17 cellular contexts compared by ENCODE assay signal in genomic region chr7:140260338-140260737, GRCh38.
DNase-seq lines count a peak whose midpoint lies in the region; ATAC-seq and TF ChIP-seq lines count a peak whose summit lies in the region.
"Had no signal": no experiment of that assay in that cellular context is flagged by ENCODE, and none has a peak within 500 bp of the region (broad histone marks: within the 10 kb centered on the region; RNA-seq: fewer than 3 reads in every experiment).

No MANE protein-coding gene starts in this region.

- no peak for ATAC-seq in psoas muscle
- ATAC-seq: activated T-cell treated with anti-CD3 and anti-CD28 coated beads, Interleukin-2, amount 50 U/mL, for 72 hours; HCT116; Panc1; WTC11 had no signal

- H3K9me3 ChIP-seq in left ventricle myocardium inferior (replicated peaks), result peaks cover 7% of the 10 kb centered on the region
- H3K9me3 ChIP-seq in psoas muscle, result no peaks in the 10 kb centered on the region
- H3K9me3 ChIP-seq: MG63, prostate gland had no signal

- H3K4me1 ChIP-seq in left ventricle myocardium inferior, result peaks cover 8% of the 10 kb centered on the region
- no peaks in the 10 kb centered on the region for H3K4me1 ChIP-seq in psoas muscle
- H3K4me1 ChIP-seq: prostate gland had no signal

- H3K4me3 ChIP-seq in left ventricle myocardium inferior, result peak overlapping the region; percentile 46
- peak overlapping the region; percentile 32 for H3K4me3 ChIP-seq in psoas muscle
- H3K4me3 ChIP-seq in dorsolateral prefrontal cortex, result no peak overlapping the region
- no peak overlapping the region for H3K4me3 ChIP-seq in foreskin fibroblast (ENCODE audit: low read depth in 1 of 2, low read length in 2 of 2)
- H3K4me3 ChIP-seq: coronary artery, MG63, prostate gland had no signal

- H3K36me3 ChIP-seq in left ventricle myocardium inferior (no peaks in the 10 kb centered on the region), psoas muscle (ENCODE audit: insufficient read depth in 1 of 2, low read depth in 1 of 2) (no peaks in the 10 kb centered on the region)
- H3K36me3 ChIP-seq: MG63, prostate gland had no signal

- DNase-seq in NCI-H345 (lab: John Stamatoyannopoulos, UW), result peak; percentile 40
- DNase-seq in NCI-H345 treated with DMSO at 0.1 percent for 48 hours (lab: John Stamatoyannopoulos, UW; ENCODE audit: unreplicated experiment), result no peak
- DNase-seq in NCI-H146 (lab: John Stamatoyannopoulos, UW), result peak; percentile 28
- DNase-seq in left ventricle myocardium inferior, result no peak
- DNase-seq in psoas muscle, result no peak
- no peak for DNase-seq in dorsolateral prefrontal cortex
- DNase-seq in NOMO-1 treated with dmso at 0.1 percent for 144 hours (lab: John Stamatoyannopoulos, UW; ENCODE audit: unreplicated experiment), result no peak
- no peak for DNase-seq in foreskin fibroblast
- DNase-seq: activated naive CD8-positive, alpha-beta T cell treated with anti-CD3 and anti-CD28 coated beads, Interleukin-2, amount 10 ng/mL, durations not matched to agents 7 days and 5 days; activated T-cell treated with anti-CD3 and anti-CD28 coated beads, Interleukin-2, amount 50 U/mL, for 72 hours; MG63; stimulated activated CD4-positive, alpha-beta T cell treated with anti-CD3 and anti-CD28 coated beads, Interleukin-12 subunit alpha, Interleukin-12 subunit beta, amount 100 ng/mL, for 4 hours had no signal

- TF ChIP-seq CTCF in left ventricle myocardium inferior (IDR thresholded peaks at IDR 0.05; ENCODE audit: borderline replicate concordance), result no peak
- no peak for TF ChIP-seq CTCF in psoas muscle (IDR thresholded peaks at IDR 0.05)
- TF ChIP-seq CTCF in dorsolateral prefrontal cortex (IDR thresholded peaks at IDR 0.05 in 54 of 56, conservative IDR thresholded peaks at IDR 0.05 in 2 of 56; ENCODE audit: low read depth in 1 of 56, partially characterized antibody in 56 of 56), result no peak
- no peak for TF ChIP-seq CTCF in foreskin fibroblast (IDR thresholded peaks at IDR 0.05; ENCODE audit: low read depth, low read length)

- H3K27me3 ChIP-seq in left ventricle myocardium inferior (ENCODE audit: low read depth), result no peaks in the 10 kb centered on the region
- peaks cover 0 to 3% (median 0%) of the 10 kb centered on the region in 3 donors for H3K27me3 ChIP-seq in psoas muscle (ENCODE audit: insufficient read depth in 3 of 3, low read length in 2 of 3)
- no peaks in the 10 kb centered on the region for H3K27me3 ChIP-seq in dorsolateral prefrontal cortex
- H3K27me3 ChIP-seq: MG63 had no signal

- H3K27ac ChIP-seq in left ventricle myocardium inferior (replicated peaks) (peak overlapping the region; percentile 66), psoas muscle (no peak overlapping the region), dorsolateral prefrontal cortex (no peak overlapping the region)
- H3K27ac ChIP-seq: coronary artery, prostate gland had no signal

- intact Hi-C loops in left ventricle myocardium inferior (cut with micrococcal nuclease), result no loop called here
- intact Hi-C loops in psoas muscle (cut with DNase I), result no loop called here
- intact Hi-C loops in dorsolateral prefrontal cortex (cut with DNase I), result loop anchor here in 1 of 2 donors (5.0 kb wide), 2 partner anchors 37 to 83 kb away; partner anchors contain the start of gene KDM7A

- 30 to 52% (median 46%) methylated on average over 8 of the region's 8 CpGs for WGBS in psoas muscle, 3 donors

Comparison
In these comparisons a context has a peak if more than half of its experiments do, and no peak if none do; other contexts are left out.
1. DNase-seq: peak in NCI-H345 (single experiment) and NCI-H146 (single experiment); none in NCI-H345 treated with DMSO at 0.1 percent for 48 hours (single experiment), left ventricle myocardium inferior (single experiment), psoas muscle (0 of 2), dorsolateral prefrontal cortex (0 of 10), NOMO-1 treated with dmso at 0.1 percent for 144 hours (single experiment) and foreskin fibroblast (0 of 2).
2. H3K4me3 ChIP-seq: peak in left ventricle myocardium inferior (single experiment) and psoas muscle (single experiment); none in dorsolateral prefrontal cortex (0 of 59) and foreskin fibroblast (0 of 2).